16 cellular contexts compared by ENCODE assay signal in genomic region chr4:163330828-163331628, GRCh38. TPM values are rescaled to one million over a fixed set of nuclear protein-coding genes. Genes with fewer than 3 reads are reported as not detected.
DNase-seq lines count a peak whose midpoint lies in the region; ATAC-seq, FAIRE-seq and TF ChIP-seq lines count a peak whose summit lies in the region.
"Had no signal": no experiment of that assay in that cellular context is flagged by ENCODE, and none has a peak within 500 bp of the region (broad histone marks: within the 10 kb centered on the region; RNA-seq: fewer than 3 reads in every experiment).

No MANE protein-coding gene starts in this region.

- intact Hi-C loops in HepG2 (cut with micrococcal nuclease; ENCODE audit: unreplicated experiment) = loop anchor here (5.0 kb wide), 1 partner anchor 219 kb away; no protein-coding TSS in a partner anchor

- CTCF ChIA-PET in HepG2 (lab: Yijun Ruan, JAX; ENCODE audit: low intra/inter-chr PET ratio, low total read pairs) = no interaction called here
- CTCF ChIA-PET in activated naive CD4-positive, alpha-beta T cell treated with anti-CD3 and anti-CD28 coated beads, Interleukin-2, amount 10 ng/mL, durations not matched to agents 7 days and 5 days (lab: Charles Lee) = no interaction called here

- H3K4me1 ChIP-seq in liver (ENCODE audit: control insufficient read depth in 4 of 4, insufficient read depth in 4 of 4, low read length in 3 of 4) (peaks cover 6 to 16% (median 12%) of the 10 kb centered on the region in 4 donors), HepG2 (ENCODE audit: insufficient read depth, low read length) (no peaks in the 10 kb centered on the region), hepatocyte (ENCODE audit: insufficient read depth) (no peaks in the 10 kb centered on the region)

- H3K4me2 ChIP-seq in HepG2 (ENCODE audit: low read depth, low read length) = no peak overlapping the region
- H3K4me2 ChIP-seq in hepatocyte = peak overlapping the region; percentile 88

- H3K27me3 ChIP-seq in liver (ENCODE audit: control insufficient read depth in 4 of 4, insufficient read depth in 4 of 4, low read length in 3 of 4) (peaks cover 0 to 14% (median 4%) of the 10 kb centered on the region in 4 donors), HepG2 (ENCODE audit: control insufficient read depth in 1 of 2, insufficient read depth in 2 of 2, low read length in 2 of 2) (no peaks in the 10 kb centered on the region), hepatocyte (peaks cover 18% of the 10 kb centered on the region)

- 26% methylated on average over 16 of the region's 16 CpGs for WGBS in liver
- WGBS in HepG2 (ENCODE audit: low lambda C conversion rate) = 48% methylated on average over 12 of the region's 16 CpGs
- 69% methylated on average over 16 of the region's 16 CpGs for WGBS in hepatocyte (ENCODE audit: low lambda C conversion rate, missing lambda C conversion rate)

- H4K20me1 ChIP-seq in HepG2 (ENCODE audit: insufficient read depth, low read length) (no peaks in the 10 kb centered on the region), hepatocyte (ENCODE audit: insufficient read depth, poor library complexity, severe bottlenecking) (no peaks in the 10 kb centered on the region)

- no peak for DNase-seq in HepG2 (ENCODE audit: low spot score)
- DNase-seq in hepatocyte (ENCODE audit: low spot score) = no peak
- DNase-seq in osteocyte (ENCODE audit: extremely low spot score, unreplicated experiment) = no peak
- no peak for DNase-seq in NCI-H526 (lab: John Stamatoyannopoulos, UW)
- DNase-seq in GM10266 (ENCODE audit: extremely low spot score) = no peak
- DNase-seq in activated naive CD4-positive, alpha-beta T cell treated with anti-CD3 and anti-CD28 coated beads, Interleukin-2, amount 10 ng/mL, durations not matched to agents 7 days and 5 days = no peak
- DNase-seq: activated naive CD4-positive, alpha-beta T cell; NCI-H446; stimulated activated CD4-positive, alpha-beta T cell treated with anti-CD3 and anti-CD28 coated beads, Interleukin-15, amount 100 ng/mL, for 24 hours; T1000 had no signal

- no peaks in the 10 kb centered on the region for H3K9me3 ChIP-seq in liver (ENCODE audit: control insufficient read depth in 4 of 4, low read length in 3 of 4)
- no peaks in the 10 kb centered on the region for H3K9me3 ChIP-seq in HepG2 (ENCODE audit: low read length)
- no peaks in the 10 kb centered on the region for H3K9me3 ChIP-seq in hepatocyte (ENCODE audit: low read depth)

- H3K79me2 ChIP-seq in HepG2 (ENCODE audit: insufficient read depth, low read length) (no peaks in the 10 kb centered on the region), hepatocyte (no peaks in the 10 kb centered on the region)

- H3K9me2 ChIP-seq in hepatocyte (replicated peaks; ENCODE audit: insufficient read depth) = no peaks in the 10 kb centered on the region

- H2AFZ ChIP-seq in HepG2 (ENCODE audit: low read length) (no peak overlapping the region), hepatocyte (no peak overlapping the region)

- H3K4me3 Mint-ChIP-seq in osteocyte (ENCODE audit: unreplicated experiment) = peak overlapping the region; percentile 87
- H3K4me3 Mint-ChIP-seq in activated naive CD4-positive, alpha-beta T cell treated with anti-CD3 and anti-CD28 coated beads, Interleukin-2, amount 10 ng/mL, durations not matched to agents 7 days and 5 days = no peak overlapping the region

- H3K27ac ChIP-seq in liver (ENCODE audit: low read depth in 1 of 2, low read length in 2 of 2) (peak overlapping the region; percentile 1 to 45), HepG2 (ENCODE audit: extremely low read length, insufficient read depth, low read length) (no peak overlapping the region), hepatocyte (no peak overlapping the region)
- H3K27ac ChIP-seq: C4-2B had no signal

- no TSS peak for BruUV-seq in HepG2 (replicated peaks; lab: Mats Ljungman, UMichigan)

- POLR2A ChIA-PET in HepG2 (lab: Yijun Ruan, JAX) = no interaction called here

- no peak for TF ChIP-seq EP300 in HepG2 (IDR thresholded peaks at IDR 0.05; ENCODE audit: low read depth in 2 of 2, low read length in 2 of 2)
- TF ChIP-seq EP300 in HepG2 (CRISPR knock-in tag; IDR thresholded peaks at IDR 0.05; ENCODE audit: borderline replicate concordance) = no peak

- no peak for ATAC-seq in HepG2
- ATAC-seq in HG03521 (IDR thresholded peaks at IDR 0.05; ENCODE audit: unreplicated experiment) = no peak

- no peak overlapping the region for H3K27ac Mint-ChIP-seq in osteocyte (ENCODE audit: unreplicated experiment)
- no peak overlapping the region for H3K27ac Mint-ChIP-seq in activated naive CD4-positive, alpha-beta T cell treated with anti-CD3 and anti-CD28 coated beads, Interleukin-2, amount 10 ng/mL, durations not matched to agents 7 days and 5 days

- H3K27me3 Mint-ChIP-seq in osteocyte (ENCODE audit: unreplicated experiment) = peaks cover 56% of the 10 kb centered on the region
- H3K27me3 Mint-ChIP-seq in activated naive CD4-positive, alpha-beta T cell treated with anti-CD3 and anti-CD28 coated beads, Interleukin-2, amount 10 ng/mL, durations not matched to agents 7 days and 5 days = peaks cover 37% of the 10 kb centered on the region

- TF ChIP-seq POLR2A in HepG2 (IDR thresholded peaks at IDR 0.05; ENCODE audit: insufficient read depth in 1 of 2, low read depth in 2 of 2, low read length in 2 of 2) = no peak

- H3K4me1 Mint-ChIP-seq in osteocyte (ENCODE audit: unreplicated experiment) = peaks cover 16% of the 10 kb centered on the region
- H3K4me1 Mint-ChIP-seq in activated naive CD4-positive, alpha-beta T cell treated with anti-CD3 and anti-CD28 coated beads, Interleukin-2, amount 10 ng/mL, durations not matched to agents 7 days and 5 days = peaks cover 11% of the 10 kb centered on the region

- H3K36me3 ChIP-seq in liver (ENCODE audit: control insufficient read depth in 4 of 4, insufficient read depth in 3 of 4, low read depth in 1 of 4, low read length in 3 of 4) (no peaks in the 10 kb centered on the region), HepG2 (replicated peaks in 1 of 2; ENCODE audit: control insufficient read depth in 1 of 2, insufficient read depth in 2 of 2, low read length in 2 of 2) (no peaks in the 10 kb centered on the region), hepatocyte (replicated peaks; ENCODE audit: insufficient read depth, low read depth) (no peaks in the 10 kb centered on the region)

- TF ChIP-seq CTCF in liver (IDR thresholded peaks at IDR 0.05; ENCODE audit: low read depth, low read length, missing input control) (no peak), HepG2 (CRISPR knock-in tag; IDR thresholded peaks at IDR 0.05) (no peak), hepatocyte (IDR thresholded peaks at IDR 0.05; ENCODE audit: poor library complexity) (no peak), osteocyte (IDR thresholded peaks at IDR 0.05) (no peak), GM10266 (IDR thresholded peaks at IDR 0.05; ENCODE audit: control insufficient read depth, insufficient read depth, low read depth, missing control alignments) (no peak)

- no peak overlapping the region for H3K9ac ChIP-seq in liver (ENCODE audit: low read depth in 1 of 2, low read length in 2 of 2)
- H3K9ac ChIP-seq in HepG2 (ENCODE audit: insufficient read depth, low read depth, low read length) = no peak overlapping the region

- in situ Hi-C loops in HepG2 (cut with HindIII; ENCODE audit: extremely low pct_ligation_motif_present, low pct_unique_long_range_greater_than_20kb) = no loop called here

- TF ChIP-seq RAD21 in liver (IDR thresholded peaks at IDR 0.05) = no peak
- TF ChIP-seq RAD21 in HepG2 (CRISPR knock-in tag; IDR thresholded peaks at IDR 0.05) = no peak

- no peak for FAIRE-seq in HepG2 (lab: Jason Lieb, UNC)
- FAIRE-seq: frontal cortex, GM12891, H54 had no signal

- H3K36me3 Mint-ChIP-seq in osteocyte (ENCODE audit: unreplicated experiment) = no peaks in the 10 kb centered on the region
- H3K36me3 Mint-ChIP-seq in activated naive CD4-positive, alpha-beta T cell treated with anti-CD3 and anti-CD28 coated beads, Interleukin-2, amount 10 ng/mL, durations not matched to agents 7 days and 5 days = no peaks in the 10 kb centered on the region

- H3K4me3 ChIP-seq in liver (ENCODE audit: low read depth in 1 of 3, low read length in 3 of 3) (peak overlapping the region in 2 of 3 donors; percentile 57 to 71), HepG2 (replicated peaks in 1 of 3; ENCODE audit: insufficient read depth in 1 of 3, low read depth in 2 of 3, low read length in 3 of 3) (no peak overlapping the region), hepatocyte (peak overlapping the region; percentile 80)

- H3K9me3 Mint-ChIP-seq in osteocyte (ENCODE audit: unreplicated experiment) = no peaks in the 10 kb centered on the region
- no peaks in the 10 kb centered on the region for H3K9me3 Mint-ChIP-seq in activated naive CD4-positive, alpha-beta T cell treated with anti-CD3 and anti-CD28 coated beads, Interleukin-2, amount 10 ng/mL, durations not matched to agents 7 days and 5 days

RNA-seq across cellular contexts. Expression of gene NPY1R, which starts 1.4 kb away (rescaled TPM):
- total RNA-seq in liver (10 to 100 TPM in 1 of 2 donors, 1 to 10 TPM in 1; 2.4 to 12.8 TPM), HepG2 (2016; rRNA removed; fragmentation: Illumina TruSeq; extraction: Trizol) (not detected in 2 replicates), hepatocyte (5.7 and 9.0 TPM in 2 replicates), osteocyte (0.94 and 1.3 TPM in 2 replicates)
- polyA plus RNA-seq in liver (1 to 10 TPM; 6.2 TPM), HepG2 (2011; rRNA removed) (not detected in 2 replicates), hepatocyte (1.1 and 2.9 TPM in 2 replicates)
- total RNA-seq in HepG2 (2016; cell fraction: cytosol; rRNA removed; fragmentation: Illumina TruSeq; extraction: Trizol; ENCODE audit: low read depth) = not detected in 2 replicates
- total RNA-seq in HepG2 (2016; cell fraction: insoluble cytoplasmic fraction; rRNA removed; fragmentation: Illumina TruSeq; extraction: Trizol) = not detected in 2 replicates
- total RNA-seq in HepG2 (2016; cell fraction: membrane; rRNA removed; fragmentation: Illumina TruSeq; extraction: Trizol) = not detected in 2 replicates
- not detected in 2 replicates for total RNA-seq in HepG2 (2016; cell fraction: nucleus; rRNA removed; fragmentation: Illumina TruSeq; extraction: Trizol)
- polyA plus RNA-seq in HepG2 (2011; cell fraction: cytosol; rRNA removed) = not detected in 2 replicates
- polyA plus RNA-seq in HepG2 (2011; cell fraction: nucleus; rRNA removed) = not detected in 2 replicates
- not detected in 2 replicates for polyA plus RNA-seq in HepG2 (2012)
- polyA plus RNA-seq in HepG2 (2016; cell fraction: cytosol; fragmentation: Illumina TruSeq; extraction: Trizol; ENCODE audit: low read depth) = not detected in 2 replicates
- not detected in 2 replicates for polyA plus RNA-seq in HepG2 (2016; cell fraction: insoluble cytoplasmic fraction; fragmentation: Illumina TruSeq; extraction: Trizol; ENCODE audit: low read depth)
- not detected in 2 replicates for polyA plus RNA-seq in HepG2 (2016; cell fraction: membrane; fragmentation: Illumina TruSeq; extraction: Trizol; ENCODE audit: low read depth)
- not detected in 2 replicates for polyA plus RNA-seq in HepG2 (2016; cell fraction: nucleus; fragmentation: Illumina TruSeq; extraction: Trizol; ENCODE audit: insufficient read depth, low read depth)
- polyA minus RNA-seq in HepG2 (2011; rRNA and poly(A)+ RNA removed; ENCODE audit: low replicate concordance) = not detected in 2 replicates
- not detected in 2 replicates for polyA minus RNA-seq in HepG2 (2011; cell fraction: cytosol; rRNA and poly(A)+ RNA removed)
- polyA minus RNA-seq in HepG2 (2011; cell fraction: nucleus; rRNA and poly(A)+ RNA removed) = not detected in 2 replicates

RNA-seq across cellular contexts. Expression of gene NPY5R, which starts 12.7 kb away (rescaled TPM):
- total RNA-seq in liver = under 1 TPM; 0.28 to 0.50 TPM
- polyA plus RNA-seq in liver = under 1 TPM; 0.24 to 0.51 TPM
- total RNA-seq in HepG2 (2016; rRNA removed; fragmentation: Illumina TruSeq; extraction: Trizol) = not detected in 2 replicates
- not detected in 2 replicates for total RNA-seq in HepG2 (2016; cell fraction: cytosol; rRNA removed; fragmentation: Illumina TruSeq; extraction: Trizol; ENCODE audit: low read depth)
- not detected in 2 replicates for total RNA-seq in HepG2 (2016; cell fraction: insoluble cytoplasmic fraction; rRNA removed; fragmentation: Illumina TruSeq; extraction: Trizol)
- not detected in 2 replicates for total RNA-seq in HepG2 (2016; cell fraction: membrane; rRNA removed; fragmentation: Illumina TruSeq; extraction: Trizol)
- total RNA-seq in HepG2 (2016; cell fraction: nucleus; rRNA removed; fragmentation: Illumina TruSeq; extraction: Trizol) = not detected in 2 replicates
- polyA plus RNA-seq in HepG2 (2011; rRNA removed) = not detected in 2 replicates
- polyA plus RNA-seq in HepG2 (2011; cell fraction: cytosol; rRNA removed) = not detected in 2 replicates
- not detected in 2 replicates for polyA plus RNA-seq in HepG2 (2011; cell fraction: nucleus; rRNA removed)
- not detected in 2 replicates for polyA plus RNA-seq in HepG2 (2012)
- not detected in 2 replicates for polyA plus RNA-seq in HepG2 (2016; cell fraction: cytosol; fragmentation: Illumina TruSeq; extraction: Trizol; ENCODE audit: low read depth)
- not detected in 2 replicates for polyA plus RNA-seq in HepG2 (2016; cell fraction: insoluble cytoplasmic fraction; fragmentation: Illumina TruSeq; extraction: Trizol; ENCODE audit: low read depth)
- polyA plus RNA-seq in HepG2 (2016; cell fraction: membrane; fragmentation: Illumina TruSeq; extraction: Trizol; ENCODE audit: low read depth) = not detected in 2 replicates
- not detected in 2 replicates for polyA plus RNA-seq in HepG2 (2016; cell fraction: nucleus; fragmentation: Illumina TruSeq; extraction: Trizol; ENCODE audit: insufficient read depth, low read depth)
- not detected in 2 replicates for polyA minus RNA-seq in HepG2 (2011; rRNA and poly(A)+ RNA removed; ENCODE audit: low replicate concordance)
- polyA minus RNA-seq in HepG2 (2011; cell fraction: cytosol; rRNA and poly(A)+ RNA removed) = not detected in 2 replicates
- polyA minus RNA-seq in HepG2 (2011; cell fraction: nucleus; rRNA and poly(A)+ RNA removed) = not detected in 2 replicates
- total RNA-seq in hepatocyte = 0.30 and 0.44 TPM in 2 replicates
- polyA plus RNA-seq in hepatocyte = 0.46 and 0.72 TPM in 2 replicates
- 0.16 TPM in 1 of 2 replicates, not detected in the other for total RNA-seq in osteocyte

Comparison
In these comparisons a context has a peak if more than half of its experiments do, and no peak if none do; other contexts are left out.
1. H3K27ac ChIP-seq: peak in liver (2 of 2); none in HepG2 (single experiment) and hepatocyte (single experiment).
2. H3K4me3 ChIP-seq: peak in liver (2 of 3) and hepatocyte (single experiment); none in HepG2 (0 of 3).